ENCODE assay signal across 1 cellular context in genomic region chr6:5814116-5814515, GRCh38.
TF ChIP-seq lines count a peak whose summit lies in the region.

No MANE protein-coding gene starts in this region.

TF ChIP-seq in GM12878, 131 proteins besides CTCF, POLR2A, EP300 and RAD21 (continued from another document):
- TF ChIP-seq ZBTB11 (CRISPR knock-in tag; IDR thresholded peaks at IDR 0.05) (no peak), MTA2 (IDR thresholded peaks at IDR 0.05; ENCODE audit: low read depth) (no peak), ETV6 (conservative IDR thresholded peaks at IDR 0.05 in 1 of 2, IDR thresholded peaks at IDR 0.05 in 1 of 2; ENCODE audit: borderline replicate concordance in 1 of 2, low read depth in 1 of 2) (no peak), BCL3 (IDR thresholded peaks at IDR 0.05; ENCODE audit: borderline replicate concordance, insufficient read depth, low read depth, low read length, poor library complexity, severe bottlenecking) (no peak), SREBF1 (IDR thresholded peaks at IDR 0.05; ENCODE audit: low read length) (no peak), ATF3 (IDR thresholded peaks at IDR 0.05; ENCODE audit: borderline replicate concordance, extremely low read depth, low read depth, low read length) (no peak), RB1 (IDR thresholded peaks at IDR 0.05; ENCODE audit: borderline replicate concordance) (no peak), CBFB (IDR thresholded peaks at IDR 0.05; ENCODE audit: low read depth) (no peak), SIN3A (IDR thresholded peaks at IDR 0.05; ENCODE audit: low read depth, low read length) (no peak), NRF1 (conservative IDR thresholded peaks at IDR 0.05; ENCODE audit: low read depth, low read length) (no peak)
- TF ChIP-seq, protein P1, sequence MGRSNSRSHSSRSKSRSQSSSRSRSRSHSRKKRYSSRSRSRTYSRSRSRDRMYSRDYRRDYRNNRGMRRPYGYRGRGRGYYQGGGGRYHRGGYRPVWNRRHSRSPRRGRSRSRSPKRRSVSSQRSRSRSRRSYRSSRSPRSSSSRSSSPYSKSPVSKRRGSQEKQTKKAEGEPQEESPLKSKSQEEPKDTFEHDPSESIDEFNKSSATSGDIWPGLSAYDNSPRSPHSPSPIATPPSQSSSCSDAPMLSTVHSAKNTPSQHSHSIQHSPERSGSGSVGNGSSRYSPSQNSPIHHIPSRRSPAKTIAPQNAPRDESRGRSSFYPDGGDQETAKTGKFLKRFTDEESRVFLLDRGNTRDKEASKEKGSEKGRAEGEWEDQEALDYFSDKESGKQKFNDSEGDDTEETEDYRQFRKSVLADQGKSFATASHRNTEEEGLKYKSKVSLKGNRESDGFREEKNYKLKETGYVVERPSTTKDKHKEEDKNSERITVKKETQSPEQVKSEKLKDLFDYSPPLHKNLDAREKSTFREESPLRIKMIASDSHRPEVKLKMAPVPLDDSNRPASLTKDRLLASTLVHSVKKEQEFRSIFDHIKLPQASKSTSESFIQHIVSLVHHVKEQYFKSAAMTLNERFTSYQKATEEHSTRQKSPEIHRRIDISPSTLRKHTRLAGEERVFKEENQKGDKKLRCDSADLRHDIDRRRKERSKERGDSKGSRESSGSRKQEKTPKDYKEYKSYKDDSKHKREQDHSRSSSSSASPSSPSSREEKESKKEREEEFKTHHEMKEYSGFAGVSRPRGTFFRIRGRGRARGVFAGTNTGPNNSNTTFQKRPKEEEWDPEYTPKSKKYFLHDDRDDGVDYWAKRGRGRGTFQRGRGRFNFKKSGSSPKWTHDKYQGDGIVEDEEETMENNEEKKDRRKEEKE (IDR thresholded peaks at IDR 0.05): no peak
